8 cellular contexts compared by ENCODE assay signal in the genomic region with DNA sequence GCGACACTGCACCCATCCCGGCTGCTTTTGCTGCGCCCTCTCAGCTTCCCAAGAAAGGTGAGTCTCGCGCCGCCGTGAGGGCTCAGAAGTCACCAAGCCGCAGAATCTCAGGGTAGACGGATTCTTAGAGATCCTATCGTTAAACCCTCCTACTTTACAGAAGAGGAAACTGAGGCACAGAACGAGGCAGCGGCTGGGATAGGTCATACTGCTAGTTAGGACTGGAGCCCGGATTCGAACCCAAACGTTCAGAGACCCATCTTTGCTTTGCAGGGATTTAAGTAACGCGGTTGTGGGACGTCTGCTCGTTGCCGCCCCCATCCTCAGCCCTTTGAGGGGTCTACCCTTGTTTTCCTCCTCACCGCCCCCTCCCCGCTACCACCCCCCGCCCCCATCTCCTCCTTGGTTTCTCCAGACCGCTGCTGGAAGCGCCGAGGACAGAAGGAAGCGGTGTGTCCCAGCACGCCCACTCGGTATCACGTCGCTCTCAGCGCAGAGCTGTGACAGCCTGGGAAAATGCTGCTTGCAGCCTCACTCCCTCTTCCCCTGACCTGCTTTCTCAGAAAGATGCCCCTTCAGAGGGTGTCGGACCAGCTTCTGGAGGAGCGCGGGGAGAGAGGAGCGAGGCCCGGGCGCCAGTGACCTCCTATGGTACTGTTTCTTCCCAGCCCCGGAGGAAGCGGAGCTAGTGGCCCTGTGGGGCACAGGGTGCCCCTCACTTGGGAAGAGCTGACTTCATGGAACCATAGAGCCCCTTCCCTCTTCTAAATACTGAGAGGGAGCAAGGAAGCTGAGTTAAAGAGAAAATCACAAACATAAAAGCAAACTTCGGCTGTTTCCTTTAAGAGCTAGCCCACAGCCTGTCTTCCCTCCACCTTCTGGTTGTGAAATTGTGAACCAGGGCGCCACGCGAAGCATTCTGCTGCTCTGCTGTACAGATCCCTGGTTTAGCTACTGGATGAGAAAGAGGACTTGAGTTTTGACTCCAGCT. TPM values are rescaled to one million over a fixed set of nuclear protein-coding genes. Genes with fewer than 3 reads are reported as not detected.
DNase-seq lines count a peak whose midpoint lies in the region; ATAC-seq and TF ChIP-seq lines count a peak whose summit lies in the region.

No MANE protein-coding gene starts in this region.

- TF ChIP-seq CTCF in AG04449 (IDR thresholded peaks at IDR 0.05; ENCODE audit: insufficient read depth, low read length, missing control alignments) (no peak), NB4 (IDR thresholded peaks at IDR 0.05; ENCODE audit: low read depth, low read length) (no peak), epithelial cell of esophagus (IDR thresholded peaks at IDR 0.05; ENCODE audit: insufficient read depth, low read depth, low read length, missing control alignments) (no peak), mesothelial cell of epicardium (IDR thresholded peaks at IDR 0.05; ENCODE audit: unreplicated experiment) (no peak)

- peaks cover 7% of the 10 kb centered on the region for H3K4me1 Mint-ChIP-seq in mesothelial cell of epicardium
- H3K4me1 Mint-ChIP-seq in stimulated activated naive CD8-positive, alpha-beta T cell treated with anti-CD3 and anti-CD28 coated beads, Interleukin-15, amount 100 ng/mL, for 72 hours = peaks cover 46% of the 10 kb centered on the region

- peak; percentile 34 for ATAC-seq in GM19023 (IDR thresholded peaks at IDR 0.05; ENCODE audit: unreplicated experiment)
- peak; percentile 19 for ATAC-seq in stimulated activated naive CD8-positive, alpha-beta T cell treated with anti-CD3 and anti-CD28 coated beads, Interleukin-15, amount 100 ng/mL, for 72 hours

- H3K9me3 Mint-ChIP-seq in mesothelial cell of epicardium = no peaks in the 10 kb centered on the region
- H3K9me3 Mint-ChIP-seq in stimulated activated naive CD8-positive, alpha-beta T cell treated with anti-CD3 and anti-CD28 coated beads, Interleukin-15, amount 100 ng/mL, for 72 hours = peaks cover 0 to 7% of the 10 kb centered on the region in 2 donors

- H3K27me3 Mint-ChIP-seq in mesothelial cell of epicardium (ENCODE audit: low read depth) = peaks cover 9% of the 10 kb centered on the region
- H3K27me3 Mint-ChIP-seq in stimulated activated naive CD8-positive, alpha-beta T cell treated with anti-CD3 and anti-CD28 coated beads, Interleukin-15, amount 100 ng/mL, for 72 hours = no peaks in the 10 kb centered on the region

- peak overlapping the region; percentile 45 for H3K27ac Mint-ChIP-seq in mesothelial cell of epicardium
- H3K27ac Mint-ChIP-seq in stimulated activated naive CD8-positive, alpha-beta T cell treated with anti-CD3 and anti-CD28 coated beads, Interleukin-15, amount 100 ng/mL, for 72 hours = peak overlapping the region; percentile 87 to 88

- CTCF ChIA-PET in AG04449 (lab: Yijun Ruan, JAX) = interaction anchor here (0.5 to 2.8 kb wide), 20 partner anchors 10 to 553 kb away, joined by 3 to 38 read pairs (median 4); partner anchors contain the start of gene TMEM207

- H3K4me3 ChIP-seq in AG04449 (ENCODE audit: low read depth, low read length) (peak overlapping the region; percentile 87), NB4 (ENCODE audit: low read depth, low read length) (peak overlapping the region; percentile 94), epithelial cell of esophagus (ENCODE audit: low read length) (peak overlapping the region; percentile 87)

- POLR2A ChIA-PET in AG04449 (lab: Yijun Ruan, JAX) = interaction anchor here (0.9 kb wide), 1 partner anchor 13 kb away, joined by 3 read pairs; no protein-coding TSS in a partner anchor

- H3K36me3 Mint-ChIP-seq in mesothelial cell of epicardium = no peaks in the 10 kb centered on the region

- H3K4me3 Mint-ChIP-seq in mesothelial cell of epicardium = peak overlapping the region; percentile 82
- H3K4me3 Mint-ChIP-seq in stimulated activated naive CD8-positive, alpha-beta T cell treated with anti-CD3 and anti-CD28 coated beads, Interleukin-15, amount 100 ng/mL, for 72 hours = peak overlapping the region; percentile 88 to 93

- DNase-seq in AG04449 (ENCODE audit: low read depth, low spot score) = no peak
- peak; percentile 71 for DNase-seq in NB4 (ENCODE audit: low read depth)
- DNase-seq in activated CD8-positive, alpha-beta memory T cell treated with anti-CD3 and anti-CD28 coated beads, Interleukin-2, amount 50 U/mL, for 48 hours = peak; percentile 68
- DNase-seq in epithelial cell of esophagus (ENCODE audit: low read depth) = peak; percentile 64
- peak in 1 of 2 experiments; percentile 43 for DNase-seq in mesothelial cell of epicardium (ENCODE audit: low spot score in 2 of 2, unreplicated experiment in 2 of 2)
- DNase-seq in stimulated activated naive CD8-positive, alpha-beta T cell treated with anti-CD3 and anti-CD28 coated beads, Interleukin-15, amount 100 ng/mL, for 72 hours = peak; percentile 24 to 27
- no peak for DNase-seq in NCI-H2196 (lab: John Stamatoyannopoulos, UW; ENCODE audit: unreplicated experiment)

- no peak for TF ChIP-seq POLR2A in NB4 (IDR thresholded peaks at IDR 0.05; ENCODE audit: extremely low read depth, insufficient read length)

RNA-seq across cellular contexts. Expression of gene IL1RAP, which starts 0.6 kb away (rescaled TPM):
- total RNA-seq in mesothelial cell of epicardium = 13.9 to 15.5 TPM (median 15.0 TPM) in 3 replicates

Comparison
In these comparisons a context has a peak if more than half of its experiments do, and no peak if none do; other contexts are left out.
1. DNase-seq: peak in NB4 (single experiment), activated CD8-positive, alpha-beta memory T cell treated with anti-CD3 and anti-CD28 coated beads, Interleukin-2, amount 50 U/mL, for 48 hours (single experiment), epithelial cell of esophagus (single experiment) and stimulated activated naive CD8-positive, alpha-beta T cell treated with anti-CD3 and anti-CD28 coated beads, Interleukin-15, amount 100 ng/mL, for 72 hours (2 of 2); none in AG04449 (single experiment) and NCI-H2196 (single experiment).
2. Peak in every context shown above with its lines, with median percentiles within 50 percentile points of each other: H3K4me3 ChIP-seq.